ENCODE assay signal across 8 cellular contexts in the genomic region with DNA sequence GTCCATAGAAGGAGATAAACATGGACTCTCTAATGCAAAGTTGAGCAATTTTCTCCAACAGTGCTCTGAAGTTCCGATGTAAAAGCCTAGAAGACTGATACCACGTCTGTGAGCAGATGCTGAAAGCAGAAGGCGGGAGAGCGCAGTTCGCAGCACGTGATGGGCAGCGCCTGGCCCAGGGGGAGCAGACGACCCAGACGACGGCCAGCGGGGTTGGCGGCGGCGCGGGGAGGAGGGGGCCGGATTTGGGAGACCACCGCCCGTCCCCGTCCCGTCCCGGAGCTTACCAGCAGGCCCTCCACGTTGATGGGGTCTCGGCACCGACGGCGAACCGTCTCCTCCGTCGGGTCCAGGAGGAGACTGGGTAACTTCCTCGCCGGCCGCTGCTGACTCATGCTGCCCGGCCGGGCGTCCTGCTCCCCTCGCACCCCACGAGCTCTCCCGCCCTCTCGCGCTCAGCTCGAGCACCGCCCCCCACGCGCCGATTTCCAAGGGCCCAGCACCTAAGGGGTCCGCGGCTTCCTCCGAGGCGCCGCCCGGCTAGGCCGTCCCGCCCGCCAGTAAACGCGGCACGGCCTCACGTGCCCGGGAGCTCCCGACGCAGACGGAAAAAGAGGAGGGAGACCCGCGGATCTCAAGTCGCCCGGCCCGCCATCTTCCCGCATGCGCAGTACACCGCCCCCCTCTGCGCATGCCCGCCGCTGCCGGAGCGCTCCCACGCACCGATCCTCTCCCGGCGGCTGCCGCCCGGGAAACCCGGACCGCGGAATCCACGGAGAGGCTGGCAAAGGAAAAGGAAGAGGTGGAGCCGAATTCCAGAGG. TPM values are rescaled to one million over a fixed set of nuclear protein-coding genes. Genes with fewer than 3 reads are reported as not detected.
DNase-seq lines count a peak whose midpoint lies in the region; ATAC-seq and TF ChIP-seq lines count a peak whose summit lies in the region.

A gene with protein sequence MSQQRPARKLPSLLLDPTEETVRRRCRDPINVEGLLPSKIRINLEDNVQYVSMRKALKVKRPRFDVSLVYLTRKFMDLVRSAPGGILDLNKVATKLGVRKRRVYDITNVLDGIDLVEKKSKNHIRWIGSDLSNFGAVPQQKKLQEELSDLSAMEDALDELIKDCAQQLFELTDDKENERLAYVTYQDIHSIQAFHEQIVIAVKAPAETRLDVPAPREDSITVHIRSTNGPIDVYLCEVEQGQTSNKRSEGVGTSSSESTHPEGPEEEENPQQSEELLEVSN (minus strand): TSS at position 677 of the 822 bp plus-strand sequence. CDS start 282 bp downstream, at position 395.

- H3K36me3 Mint-ChIP-seq in activated naive CD4-positive, alpha-beta T cell treated with anti-CD3 and anti-CD28 coated beads, Interleukin-2, amount 50 U/mL, for 24 hours: peaks cover 8% of the 10 kb centered on the region

- DNase-seq in GM03348 (ENCODE audit: low spot score): peak; percentile 99
- peak; percentile 80 for DNase-seq in NCI-H1105 (lab: John Stamatoyannopoulos, UW)
- peak; percentile 65 for DNase-seq in SKM-1 (lab: John Stamatoyannopoulos, UW; ENCODE audit: unreplicated experiment)
- peak; percentile 91 for DNase-seq in germinal center (ENCODE audit: low spot score)
- DNase-seq in occipital lobe (lab: John Stamatoyannopoulos, UW): peak; percentile 89
- peak; percentile 94 to 95 for DNase-seq in suprapubic skin (ENCODE audit: low spot score in 2 of 2)

- H3K4me3 ChIP-seq in suprapubic skin: peak within 1 kb of the TSS; percentile 76

- H3K27me3 ChIP-seq in suprapubic skin: no peaks in the 10 kb centered on the region

- no peaks in the 10 kb centered on the region for H3K9me3 Mint-ChIP-seq in activated naive CD4-positive, alpha-beta T cell treated with anti-CD3 and anti-CD28 coated beads, Interleukin-2, amount 50 U/mL, for 24 hours

- peak within 1 kb of the TSS; percentile 93 for H3K27ac ChIP-seq in suprapubic skin

- H3K36me3 ChIP-seq in suprapubic skin: peaks cover 4% of the 10 kb centered on the region

- under 1% methylated on average over 50 of the region's 86 CpGs for WGBS in suprapubic skin

- H3K4me3 Mint-ChIP-seq in activated naive CD4-positive, alpha-beta T cell treated with anti-CD3 and anti-CD28 coated beads, Interleukin-2, amount 50 U/mL, for 24 hours: peak within 1 kb of the TSS; percentile 93

- no peaks in the 10 kb centered on the region for H3K9me3 ChIP-seq in suprapubic skin

- no peak for TF ChIP-seq CTCF in suprapubic skin (IDR thresholded peaks at IDR 0.05)

- TF ChIP-seq POLR2A in suprapubic skin (IDR thresholded peaks at IDR 0.05): peak in 1 of 2 donors; percentile 67

- H3K27ac Mint-ChIP-seq in activated naive CD4-positive, alpha-beta T cell treated with anti-CD3 and anti-CD28 coated beads, Interleukin-2, amount 50 U/mL, for 24 hours: peak within 1 kb of the TSS; percentile 99

- peaks cover 41% of the 10 kb centered on the region for H3K4me1 ChIP-seq in suprapubic skin

- TF ChIP-seq EP300 in suprapubic skin (IDR thresholded peaks at IDR 0.05): no peak

- ATAC-seq in HG02571 (IDR thresholded peaks at IDR 0.05; ENCODE audit: unreplicated experiment): peak; percentile 61

- H3K27me3 Mint-ChIP-seq in activated naive CD4-positive, alpha-beta T cell treated with anti-CD3 and anti-CD28 coated beads, Interleukin-2, amount 50 U/mL, for 24 hours: no peaks in the 10 kb centered on the region

- H3K4me1 Mint-ChIP-seq in activated naive CD4-positive, alpha-beta T cell treated with anti-CD3 and anti-CD28 coated beads, Interleukin-2, amount 50 U/mL, for 24 hours: peaks cover 48% of the 10 kb centered on the region

RNA-seq across cellular contexts. Expression of the gene that starts here (rescaled TPM):
- total RNA-seq in occipital lobe: 13.3 TPM
- 10 to 100 TPM in 2 of 4 donors, 1 to 10 TPM in 2; 9.3 to 15.7 (median 10.3) TPM for total RNA-seq in suprapubic skin

Comparison
In these comparisons a context has a peak if more than half of its experiments do, and no peak if none do; other contexts are left out.
1. Peak in every context shown above with its lines: DNase-seq, ATAC-seq, H3K4me3 ChIP-seq and H3K27ac ChIP-seq.